In the genomic region with DNA sequence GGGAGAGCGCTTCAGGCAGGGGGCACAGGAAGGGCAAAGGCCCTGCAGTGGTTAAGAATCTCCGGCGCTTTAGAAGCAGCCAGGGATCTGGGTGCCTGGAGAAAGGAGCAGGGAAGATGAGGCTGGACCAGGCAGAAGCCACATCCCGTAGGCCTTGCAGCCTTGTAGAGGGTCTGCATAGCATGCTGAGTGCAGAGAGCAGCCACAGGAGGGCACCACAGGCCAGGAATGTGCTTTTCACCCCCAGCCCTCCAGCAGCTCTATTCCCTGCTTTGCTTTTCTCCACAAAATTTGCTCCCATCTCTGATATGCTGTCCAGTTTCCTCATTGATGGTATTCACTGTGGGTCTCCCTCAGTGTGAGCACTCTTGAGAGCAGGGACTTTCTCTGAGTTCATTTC, we compare ENCODE assay signal across 8 cellular contexts. TPM values are rescaled to one million over a fixed set of nuclear protein-coding genes. Genes with fewer than 3 reads are reported as not detected.
DNase-seq lines count a peak whose midpoint lies in the region; ATAC-seq and TF ChIP-seq lines count a peak whose summit lies in the region.

No MANE protein-coding gene starts in this region.

- H3K4me1 ChIP-seq in HCT116 (ENCODE audit: control insufficient read depth in 1 of 2, insufficient read depth in 2 of 2, low read length in 2 of 2): peaks cover 8 to 12% of the 10 kb centered on the region in 2 experiments

- H3K79me2 ChIP-seq in HCT116 (ENCODE audit: insufficient read depth, low read length): peaks cover 29% of the 10 kb centered on the region

- BruUV-seq in HCT116 (replicated peaks; lab: Mats Ljungman, UMichigan): no TSS peak

- TF ChIP-seq POLR2A in HCT116 (IDR thresholded peaks at IDR 0.05; ENCODE audit: borderline replicate concordance, extremely low read depth, insufficient read depth, insufficient read length): no peak

- peak; percentile 75 for TF ChIP-seq CTCF in AG09319 (IDR thresholded peaks at IDR 0.05; ENCODE audit: low read depth, low read length)
- TF ChIP-seq CTCF in HCT116 (IDR thresholded peaks at IDR 0.05 in 2 of 3, conservative IDR thresholded peaks at IDR 0.05 in 1 of 3; ENCODE audit: borderline replicate concordance in 1 of 3, insufficient read depth in 1 of 3, low read depth in 2 of 3, low read length in 2 of 3): peak; percentile 24 to 75 (median 59); a peak in 4 of 6 replicates
- peak; percentile 88 for TF ChIP-seq CTCF in VCaP (conservative IDR thresholded peaks at IDR 0.05)
- TF ChIP-seq CTCF in neural crest cell (conservative IDR thresholded peaks at IDR 0.05): peak; percentile 58

- H3K4me3 Mint-ChIP-seq in neural crest cell: peak overlapping the region; percentile 68

- H3K9ac ChIP-seq in HCT116 (ENCODE audit: low read length): no peak overlapping the region

- H3K27ac Mint-ChIP-seq in neural crest cell (ENCODE audit: unreplicated experiment): no peak overlapping the region

- no peaks in the 10 kb centered on the region for H3K27me3 Mint-ChIP-seq in neural crest cell (ENCODE audit: low read depth)

- no peaks in the 10 kb centered on the region for H3K9me2 ChIP-seq in HCT116 (ENCODE audit: insufficient read depth)

- peaks cover 13% of the 10 kb centered on the region for H3K4me1 Mint-ChIP-seq in neural crest cell

- H3K36me3 Mint-ChIP-seq in neural crest cell (ENCODE audit: low read depth): peaks cover 11% of the 10 kb centered on the region

- ATAC-seq in HCT116: peak; percentile 82
- no peak for ATAC-seq in HG03139 (IDR thresholded peaks at IDR 0.05; ENCODE audit: unreplicated experiment)

- no peak overlapping the region for H3K4me3 ChIP-seq in HCT116 (replicated peaks in 1 of 2; ENCODE audit: low read depth in 1 of 2, low read length in 2 of 2)

- H3K27me3 ChIP-seq in HCT116 (ENCODE audit: insufficient read depth, low read length): no peaks in the 10 kb centered on the region

- H3K9me3 ChIP-seq in HCT116 (ENCODE audit: control insufficient read depth in 1 of 2, insufficient read depth in 1 of 2, low read depth in 1 of 2, low read length in 2 of 2): no peaks in the 10 kb centered on the region

- intact Hi-C loops in HCT116 (cut with micrococcal nuclease): loop anchor here (1.0 to 10.0 kb wide), 4 partner anchors 67 to 1054 kb away; a partner anchor contains a TSS

- H3K27ac ChIP-seq in HCT116 (ENCODE audit: low read depth, low read length) (no peak overlapping the region), VCaP (peak overlapping the region; percentile 91; the same call in 1 of the 2 replicates)

- RAD21 ChIA-PET in HCT116 (lab: Charles Lee; ENCODE audit: low non-redundant PET in 1 of 2, low total read pairs in 2 of 2, uncharacterized antibody in 2 of 2, unreplicated experiment in 2 of 2): interaction anchor here in 1 of 2 experiments (1.0 to 1.3 kb wide), 2 partner anchors 54 to 67 kb away, joined by 3 to 4 read pairs; a partner anchor contains a TSS

- DNase-seq in AG09319 (ENCODE audit: extremely low read depth, low read depth): no peak
- DNase-seq in HCT116 (ENCODE audit: low read depth, low spot score): no peak
- DNase-seq in fibroblast of gingiva (ENCODE audit: low read depth): peak; percentile 43
- peak; percentile 9 for DNase-seq in neural crest cell (ENCODE audit: low read depth, low spot score)
- DNase-seq in cerebellar nuclear complex (lab: John Stamatoyannopoulos, UW): no peak
- DNase-seq in DMS153 treated with DMSO at 0.1 percent for 48 hours (lab: John Stamatoyannopoulos, UW; ENCODE audit: unreplicated experiment): no peak

- POLR2A ChIA-PET in HCT116 (lab: Charles Lee): interaction anchor here (1.6 kb wide), 1 partner anchor 55 kb away, joined by 4 read pairs; a partner anchor contains a TSS

- no peak overlapping the region for H2AFZ ChIP-seq in HCT116 (ENCODE audit: low read depth, low read length, poor library complexity, severe bottlenecking)

- TF ChIP-seq RAD21 in HCT116 (IDR thresholded peaks at IDR 0.05; ENCODE audit: low read depth): peak; percentile 79

- peaks cover 11 to 23% of the 10 kb centered on the region in 2 experiments; a peak in 3 of 4 replicates for H3K36me3 ChIP-seq in HCT116 (ENCODE audit: control insufficient read depth in 1 of 2, insufficient read depth in 2 of 2, low read length in 2 of 2)

- no peaks in the 10 kb centered on the region for H3K9me3 Mint-ChIP-seq in neural crest cell

- H3K4me2 ChIP-seq in HCT116 (ENCODE audit: low read length): no peak overlapping the region

- CTCF ChIA-PET in HCT116 (lab: Charles Lee): interaction anchor here (0.8 to 1.2 kb wide), 4 partner anchors 10 to 67 kb away, joined by 3 to 4 read pairs (median 4); a partner anchor contains a TSS

- H4K20me1 ChIP-seq in HCT116 (ENCODE audit: insufficient read depth): no peaks in the 10 kb centered on the region

TF ChIP-seq in HCT116, 20 proteins besides CTCF, POLR2A, EP300 and RAD21 (continues in another document):
- no peak for TF ChIP-seq ZFX (IDR thresholded peaks at IDR 0.05)
- TF ChIP-seq EZH2 (IDR thresholded peaks at IDR 0.05): no peak
- no peak for TF ChIP-seq POLR2AphosphoS5 (IDR thresholded peaks at IDR 0.05; ENCODE audit: low read depth, low read length)
- TF ChIP-seq SIN3A (IDR thresholded peaks at IDR 0.05; ENCODE audit: low read depth): no peak
- no peak for TF ChIP-seq FOSL1 (IDR thresholded peaks at IDR 0.05; ENCODE audit: low read depth)
- TF ChIP-seq ELF1 (IDR thresholded peaks at IDR 0.05; ENCODE audit: borderline replicate concordance, low read depth): no peak
- TF ChIP-seq, protein P1, sequence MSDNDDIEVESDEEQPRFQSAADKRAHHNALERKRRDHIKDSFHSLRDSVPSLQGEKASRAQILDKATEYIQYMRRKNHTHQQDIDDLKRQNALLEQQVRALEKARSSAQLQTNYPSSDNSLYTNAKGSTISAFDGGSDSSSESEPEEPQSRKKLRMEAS (IDR thresholded peaks at IDR 0.05): no peak
- TF ChIP-seq SRF (IDR thresholded peaks at IDR 0.05; ENCODE audit: low read depth): no peak
- TF ChIP-seq CEBPB (IDR thresholded peaks at IDR 0.05; ENCODE audit: low read depth): no peak
- TF ChIP-seq, protein P2, sequence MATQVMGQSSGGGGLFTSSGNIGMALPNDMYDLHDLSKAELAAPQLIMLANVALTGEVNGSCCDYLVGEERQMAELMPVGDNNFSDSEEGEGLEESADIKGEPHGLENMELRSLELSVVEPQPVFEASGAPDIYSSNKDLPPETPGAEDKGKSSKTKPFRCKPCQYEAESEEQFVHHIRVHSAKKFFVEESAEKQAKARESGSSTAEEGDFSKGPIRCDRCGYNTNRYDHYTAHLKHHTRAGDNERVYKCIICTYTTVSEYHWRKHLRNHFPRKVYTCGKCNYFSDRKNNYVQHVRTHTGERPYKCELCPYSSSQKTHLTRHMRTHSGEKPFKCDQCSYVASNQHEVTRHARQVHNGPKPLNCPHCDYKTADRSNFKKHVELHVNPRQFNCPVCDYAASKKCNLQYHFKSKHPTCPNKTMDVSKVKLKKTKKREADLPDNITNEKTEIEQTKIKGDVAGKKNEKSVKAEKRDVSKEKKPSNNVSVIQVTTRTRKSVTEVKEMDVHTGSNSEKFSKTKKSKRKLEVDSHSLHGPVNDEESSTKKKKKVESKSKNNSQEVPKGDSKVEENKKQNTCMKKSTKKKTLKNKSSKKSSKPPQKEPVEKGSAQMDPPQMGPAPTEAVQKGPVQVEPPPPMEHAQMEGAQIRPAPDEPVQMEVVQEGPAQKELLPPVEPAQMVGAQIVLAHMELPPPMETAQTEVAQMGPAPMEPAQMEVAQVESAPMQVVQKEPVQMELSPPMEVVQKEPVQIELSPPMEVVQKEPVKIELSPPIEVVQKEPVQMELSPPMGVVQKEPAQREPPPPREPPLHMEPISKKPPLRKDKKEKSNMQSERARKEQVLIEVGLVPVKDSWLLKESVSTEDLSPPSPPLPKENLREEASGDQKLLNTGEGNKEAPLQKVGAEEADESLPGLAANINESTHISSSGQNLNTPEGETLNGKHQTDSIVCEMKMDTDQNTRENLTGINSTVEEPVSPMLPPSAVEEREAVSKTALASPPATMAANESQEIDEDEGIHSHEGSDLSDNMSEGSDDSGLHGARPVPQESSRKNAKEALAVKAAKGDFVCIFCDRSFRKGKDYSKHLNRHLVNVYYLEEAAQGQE (IDR thresholded peaks at IDR 0.05; ENCODE audit: low read depth): no peak
- TF ChIP-seq TCF7L2 (IDR thresholded peaks at IDR 0.05; ENCODE audit: borderline replicate concordance, extremely low read depth, insufficient read depth, insufficient read length): no peak
- TF ChIP-seq, protein P3, sequence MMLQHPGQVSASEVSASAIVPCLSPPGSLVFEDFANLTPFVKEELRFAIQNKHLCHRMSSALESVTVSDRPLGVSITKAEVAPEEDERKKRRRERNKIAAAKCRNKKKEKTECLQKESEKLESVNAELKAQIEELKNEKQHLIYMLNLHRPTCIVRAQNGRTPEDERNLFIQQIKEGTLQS (IDR thresholded peaks at IDR 0.05): no peak
- TF ChIP-seq EZH2phosphoT487 (IDR thresholded peaks at IDR 0.05; ENCODE audit: borderline replicate concordance): no peak
- TF ChIP-seq JUND (IDR thresholded peaks at IDR 0.05): no peak
- TF ChIP-seq SP1 (IDR thresholded peaks at IDR 0.05; ENCODE audit: low read depth): no peak
- no peak for TF ChIP-seq EGR1 (IDR thresholded peaks at IDR 0.05; ENCODE audit: low read depth)

RNA-seq across cellular contexts. Expression of a gene that starts 5.7 kb away (rescaled TPM):
- total RNA-seq in HCT116 (2021; ENCODE audit: unreplicated experiment) (17.0 TPM), neural crest cell (34.2 and 35.3 TPM in 2 replicates)
- polyA plus RNA-seq in HCT116 (2012): 9.8 and 10.6 TPM in 2 replicates

RNA-seq across cellular contexts. Expression of a gene that starts 6.3 kb away (rescaled TPM):
- total RNA-seq in HCT116 (2021; ENCODE audit: unreplicated experiment) (1.7 TPM), neural crest cell (9.4 and 9.8 TPM in 2 replicates)
- polyA plus RNA-seq in HCT116 (2012): 2.5 and 3.1 TPM in 2 replicates

RNA-seq across cellular contexts. Expression of a gene that starts 27.8 kb away (rescaled TPM):
- total RNA-seq in HCT116 (2021; ENCODE audit: unreplicated experiment) (1.5 TPM), neural crest cell (33.1 and 37.6 TPM in 2 replicates)
- polyA plus RNA-seq in HCT116 (2012): 0.75 and 0.76 TPM in 2 replicates

RNA-seq across cellular contexts. Expression of a gene that starts 46.4 kb away (rescaled TPM):
- total RNA-seq in HCT116 (2021; ENCODE audit: unreplicated experiment) (28.6 TPM), neural crest cell (21.7 and 23.7 TPM in 2 replicates)
- polyA plus RNA-seq in HCT116 (2012): 21.4 and 23.8 TPM in 2 replicates

RNA-seq across cellular contexts. Expression of a gene that starts 50.5 kb away (rescaled TPM):
- total RNA-seq in HCT116 (2021; ENCODE audit: unreplicated experiment): not detected
- polyA plus RNA-seq in HCT116 (2012): 0.21 TPM in 1 of 2 replicates, not detected in the other
- total RNA-seq in neural crest cell: not detected in 2 replicates

Comparison
In these comparisons a context has a peak if more than half of its experiments do, and no peak if none do; other contexts are left out.
1. DNase-seq: peak in fibroblast of gingiva (single experiment) and neural crest cell (single experiment); none in AG09319 (single experiment), HCT116 (single experiment), cerebellar nuclear complex (0 of 2) and DMS153 treated with DMSO at 0.1 percent for 48 hours (single experiment).
2. RNA of a gene that starts 27.8 kb away (total RNA-seq): 33.1 to 37.6 TPM in neural crest cell; 1.5 TPM in HCT116 (single experiment); every median in the first group is over 10 times any median in the second.
3. Peak in every context shown above with its lines, with median percentiles within 50 percentile points of each other: CTCF ChIP-seq.